In the genomic region with DNA sequence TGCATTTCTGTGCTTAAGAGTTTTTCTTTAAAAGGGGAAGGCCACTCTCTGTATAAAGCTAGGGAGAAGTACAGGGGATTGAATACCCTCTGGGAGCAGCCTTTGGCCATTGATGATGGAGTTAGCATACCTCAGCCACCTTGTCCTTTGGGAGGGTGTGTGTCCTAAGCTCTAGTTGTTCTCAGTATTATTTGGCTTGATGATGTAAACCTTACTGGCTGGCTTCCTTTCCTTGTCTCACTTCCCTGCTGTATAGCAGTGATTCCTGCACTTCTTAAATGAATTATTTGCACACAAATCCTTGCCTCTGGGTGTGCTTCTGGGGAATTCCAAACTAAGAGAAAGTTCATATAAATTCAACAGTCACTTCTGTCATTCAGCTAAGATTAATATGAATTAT, we compare ENCODE assay signal across 23 cellular contexts.
DNase-seq lines count a peak whose midpoint lies in the region; ATAC-seq, FAIRE-seq and TF ChIP-seq lines count a peak whose summit lies in the region.
"Had no signal": no experiment of that assay in that cellular context is flagged by ENCODE, and none has a peak within 500 bp of the region (broad histone marks: within the 10 kb centered on the region; RNA-seq: fewer than 3 reads in every experiment).

No MANE protein-coding gene starts in this region.

- H3K4me2 ChIP-seq in GM12878 (ENCODE audit: control insufficient read depth, insufficient read depth) (peak overlapping the region; percentile 60), GM23248 (ENCODE audit: unreplicated experiment) (no peak overlapping the region)

- POLR2A ChIA-PET in GM12878 (lab: Charles Lee), result no interaction called here

- no peak for TF ChIP-seq POLR2A in GM12878 (IDR thresholded peaks at IDR 0.05; ENCODE audit: low read depth, low read length)

- CTCF ChIA-PET in GM12878 (lab: Yijun Ruan, JAX), result interaction anchor here (0.7 to 2.2 kb wide), 6 partner anchors 8 to 128 kb away, joined by 3 to 6 read pairs (median 4); no protein-coding TSS in a partner anchor

- H2AFZ ChIP-seq in GM12878 (ENCODE audit: control insufficient read depth, low read depth, low read length) (no peak overlapping the region; the same call in 1 of the 2 replicates), GM23248 (no peak overlapping the region)

- H3F3A ChIP-seq in GM23248 (ENCODE audit: insufficient read depth), result no peaks in the 10 kb centered on the region

- H3K4me1 ChIP-seq in GM12878 (ENCODE audit: control insufficient read depth, insufficient read depth, low read length), result peaks cover 18% of the 10 kb centered on the region
- H3K4me1 ChIP-seq in GM23248 (ENCODE audit: insufficient read depth), result no peaks in the 10 kb centered on the region
- no peaks in the 10 kb centered on the region for H3K4me1 ChIP-seq in left ventricle myocardium inferior
- H3K4me1 ChIP-seq: SJSA1 had no signal

- H3K27me3 ChIP-seq in GM12878 (replicated peaks in 1 of 2; ENCODE audit: control insufficient read depth in 2 of 2, insufficient read depth in 2 of 2, low read length in 1 of 2) (no peaks in the 10 kb centered on the region), GM23248 (replicated peaks; ENCODE audit: insufficient read depth) (no peaks in the 10 kb centered on the region), left ventricle myocardium inferior (ENCODE audit: low read depth) (no peaks in the 10 kb centered on the region)
- H3K27me3 ChIP-seq: SJSA1 had no signal

- DNase-seq in GM12878 (ENCODE audit: low read depth, low spot score) (no peak), GM23248 (no peak), left ventricle myocardium inferior (no peak)
- DNase-seq: CD4-positive, alpha-beta T cell; COR-L47; DMS79; KG1; NCI-H1092 treated with DMSO at 0.1 percent for 48 hours; NCI-H1436 treated with DMSO at 0.1 percent for 48 hours; NCI-H2029; NCI-H226; NCI-H524; NCI-H82; OCI-M1; T-helper 9 cell had no signal

- FAIRE-seq in GM12878 (lab: Jason Lieb, UNC), result peak; percentile 35
- FAIRE-seq: HTR-8/SVneo, RCC 7860 had no signal

- SMC1A ChIA-PET in GM12878 (lab: Charles Lee; ENCODE audit: uncharacterized antibody, unreplicated experiment), result interaction anchor here (0.6 to 2.7 kb wide), 11 partner anchors 9 to 1350 kb away, joined by 3 to 12 read pairs (median 4); no protein-coding TSS in a partner anchor

- H4K20me1 ChIP-seq in GM12878 (ENCODE audit: control insufficient read depth, insufficient read depth) (no peaks in the 10 kb centered on the region), GM23248 (ENCODE audit: insufficient read depth) (no peaks in the 10 kb centered on the region)

- BruUV-seq in GM12878 (replicated peaks; lab: Mats Ljungman, UMichigan), result no TSS peak

- no peak for TF ChIP-seq EP300 in GM12878 (IDR thresholded peaks at IDR 0.05; ENCODE audit: borderline replicate concordance in 1 of 2, control insufficient read depth in 1 of 2, low read depth in 2 of 2, low read length in 2 of 2)

- H3K9ac ChIP-seq in GM12878 (ENCODE audit: control insufficient read depth, insufficient read depth, low read length), result no peak overlapping the region
- no peak overlapping the region for H3K9ac ChIP-seq in GM23248

- TF ChIP-seq CTCF in GM12878 (IDR thresholded peaks at IDR 0.05 in 2 of 3, conservative IDR thresholded peaks at IDR 0.05 in 1 of 3; ENCODE audit: control insufficient read depth in 2 of 3, extremely low read depth in 1 of 3, insufficient read depth in 1 of 3, low read depth in 3 of 3, low read length in 3 of 3) (no peak), left ventricle myocardium inferior (IDR thresholded peaks at IDR 0.05; ENCODE audit: borderline replicate concordance) (no peak)

- H3K9me3 ChIP-seq in GM12878 (replicated peaks; ENCODE audit: control insufficient read depth, insufficient read depth, low read length), result no peaks in the 10 kb centered on the region
- H3K9me3 ChIP-seq in GM23248 (ENCODE audit: low read depth), result no peaks in the 10 kb centered on the region
- H3K9me3 ChIP-seq in left ventricle myocardium inferior (replicated peaks), result no peaks in the 10 kb centered on the region

- intact Hi-C loops in GM12878 (cut with micrococcal nuclease; ENCODE audit: unreplicated experiment), result no loop called here
- intact Hi-C loops in left ventricle myocardium inferior (cut with micrococcal nuclease), result no loop called here

- no peaks in the 10 kb centered on the region for H3K79me2 ChIP-seq in GM12878 (ENCODE audit: control insufficient read depth, insufficient read depth, low read length)
- no peaks in the 10 kb centered on the region for H3K79me2 ChIP-seq in GM23248 (ENCODE audit: insufficient read depth)

- no peak for TF ChIP-seq RAD21 in GM12878 (IDR thresholded peaks at IDR 0.05; ENCODE audit: insufficient read depth, low read depth, low read length)

- H3K4me3 ChIP-seq in GM12878 (no peak overlapping the region), GM23248 (no peak overlapping the region), left ventricle myocardium inferior (no peak overlapping the region)
- H3K4me3 ChIP-seq: SJSA1 had no signal

- in situ Hi-C loops in GM12878 (cut with MboI), result no loop called here
- in situ Hi-C loops in GM23248 (cut with MboI), result no loop called here

- peak; percentile 32 for ATAC-seq in GM18868 (IDR thresholded peaks at IDR 0.05; ENCODE audit: unreplicated experiment)
- peak; percentile 11 for ATAC-seq in HG02798 (IDR thresholded peaks at IDR 0.05; ENCODE audit: poor library complexity, unreplicated experiment)
- ATAC-seq in GM12878, result peak; percentile 54
- no peak for ATAC-seq in GM18870 (IDR thresholded peaks at IDR 0.05; ENCODE audit: unreplicated experiment)
- no peak for ATAC-seq in GM18861 (IDR thresholded peaks at IDR 0.05; ENCODE audit: unreplicated experiment)
- ATAC-seq: HCT116 had no signal

- RAD21 ChIA-PET in GM12878 (lab: Charles Lee; ENCODE audit: unreplicated experiment), result interaction anchor here (1.4 to 2.7 kb wide), 3 partner anchors 62 to 116 kb away, joined by 4 to 12 read pairs (median 5); no protein-coding TSS in a partner anchor

- no peaks in the 10 kb centered on the region for H3K9me2 ChIP-seq in GM23248 (ENCODE audit: insufficient read depth)

- peak overlapping the region; percentile 4 for H3K27ac ChIP-seq in GM12878 (ENCODE audit: control insufficient read depth, insufficient read depth)
- no peak overlapping the region for H3K27ac ChIP-seq in GM23248
- no peak overlapping the region for H3K27ac ChIP-seq in left ventricle myocardium inferior (replicated peaks)
- H3K27ac ChIP-seq: SJSA1 had no signal

- no peaks in the 10 kb centered on the region for H3K36me3 ChIP-seq in GM12878 (ENCODE audit: control insufficient read depth in 2 of 2, insufficient read depth in 2 of 2, low read length in 1 of 2)
- no peaks in the 10 kb centered on the region for H3K36me3 ChIP-seq in GM23248 (ENCODE audit: low read depth)
- no peaks in the 10 kb centered on the region for H3K36me3 ChIP-seq in left ventricle myocardium inferior
- H3K36me3 ChIP-seq: SJSA1 had no signal

TF ChIP-seq in GM12878, 131 proteins besides CTCF, POLR2A, EP300 and RAD21:
- TF ChIP-seq SPI1 (IDR thresholded peaks at IDR 0.05; ENCODE audit: borderline replicate concordance, insufficient read depth, low read depth, low read length), result peak; percentile 13; the same call in 1 of the 2 replicates
- no peak for TF ChIP-seq GABPA (IDR thresholded peaks at IDR 0.05; ENCODE audit: low read depth)
- TF ChIP-seq, protein P1, sequence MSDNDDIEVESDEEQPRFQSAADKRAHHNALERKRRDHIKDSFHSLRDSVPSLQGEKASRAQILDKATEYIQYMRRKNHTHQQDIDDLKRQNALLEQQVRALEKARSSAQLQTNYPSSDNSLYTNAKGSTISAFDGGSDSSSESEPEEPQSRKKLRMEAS (IDR thresholded peaks at IDR 0.05; ENCODE audit: low read depth, low read length), result no peak
- no peak for TF ChIP-seq HDGF (IDR thresholded peaks at IDR 0.05)

Comparison
In these comparisons a context has a peak if more than half of its experiments do, and no peak if none do; other contexts are left out.
1. ATAC-seq: peak in GM18868 (single experiment), HG02798 (single experiment) and GM12878 (single experiment); none in GM18870 (single experiment) and GM18861 (single experiment).